In genomic region chr21:45985471-45986315, GRCh38 we compare ENCODE assay signal across 17 cellular contexts. TPM values are rescaled to one million over a fixed set of nuclear protein-coding genes. Genes with fewer than 3 reads are reported as not detected.
DNase-seq lines count a peak whose midpoint lies in the region; ATAC-seq and TF ChIP-seq lines count a peak whose summit lies in the region.
"Had no signal": no experiment of that assay in that cellular context is flagged by ENCODE, and none has a peak within 500 bp of the region (broad histone marks: within the 10 kb centered on the region; RNA-seq: fewer than 3 reads in every experiment).

No MANE protein-coding gene starts in this region.

- DNase-seq in AG04449 (ENCODE audit: low read depth, low spot score): no peak
- no peak for DNase-seq in IMR-90
- DNase-seq in glutamatergic neuron: no peak
- no peak for DNase-seq in LoVo (ENCODE audit: low spot score)
- DNase-seq in EL: no peak
- DNase-seq in RPMI8226: no peak
- DNase-seq: activated CD4-positive, alpha-beta T cell treated with anti-CD3 and anti-CD28 coated beads, Interleukin-2, amount 10 ng/mL, durations not matched to agents 24 days and 14 days; CD4-positive, alpha-beta memory T cell; dermis blood vessel endothelial cell; foreskin melanocyte; NCI-H1092 treated with DMSO at 0.1 percent for 48 hours; NCI-H345; OCI-M1; stimulated activated CD8-positive, alpha-beta memory T cell treated with anti-CD3 and anti-CD28 coated beads, Interleukin-4, amount 100 ng/mL, for 48 hours had no signal

- H3K18ac ChIP-seq in IMR-90 (ENCODE audit: low read depth, low read length): no peak overlapping the region

- H3K27ac ChIP-seq in IMR-90 (ENCODE audit: insufficient read depth, low read length) (peak overlapping the region; percentile 15; the same call in 1 of the 2 replicates), rectal smooth muscle tissue (ENCODE audit: low read depth, low read length) (peak overlapping the region; percentile 95)

- POLR2A ChIA-PET in AG04449 (lab: Yijun Ruan, JAX): interaction anchor here (0.7 kb wide), 1 partner anchor 12 kb away, joined by 3 read pairs; no protein-coding TSS in a partner anchor
- POLR2A ChIA-PET in IMR-90 (lab: Charles Lee; ENCODE audit: unreplicated experiment): no interaction called here

- peaks cover 81% of the 10 kb centered on the region for H4K20me1 ChIP-seq in IMR-90 (ENCODE audit: insufficient read depth, low read length)

- H3K4me1 ChIP-seq in IMR-90 (ENCODE audit: control insufficient read depth, insufficient read depth, low read length): peaks cover 22% of the 10 kb centered on the region
- peaks cover 25% of the 10 kb centered on the region for H3K4me1 ChIP-seq in rectal smooth muscle tissue (ENCODE audit: control insufficient read depth, insufficient read depth, low read length)

- CTCF ChIA-PET in AG04449 (lab: Yijun Ruan, JAX): no interaction called here
- CTCF ChIA-PET in IMR-90 (lab: Yijun Ruan, JAX): no interaction called here

- H3K56ac ChIP-seq in IMR-90 (ENCODE audit: extremely low read depth, insufficient read depth, low read length): no peak overlapping the region

- no peak overlapping the region for H2BK15ac ChIP-seq in IMR-90 (ENCODE audit: low read depth, low read length)

- BruUV-seq in IMR-90 (replicated peaks; lab: Mats Ljungman, UMichigan): no TSS peak

- peak overlapping the region; percentile 58 for H2AFZ ChIP-seq in IMR-90 (replicated peaks; ENCODE audit: low read length, poor library complexity)

- H3K27me3 Mint-ChIP-seq in glutamatergic neuron (ENCODE audit: unreplicated experiment): peaks cover 11% of the 10 kb centered on the region
- H3K27me3 Mint-ChIP-seq: activated naive CD4-positive, alpha-beta T cell treated with anti-CD3 and anti-CD28 coated beads, Interleukin-2, amount 50 U/mL, for 24 hours had no signal

- no peak for TF ChIP-seq CTCF in AG04449 (IDR thresholded peaks at IDR 0.05; ENCODE audit: insufficient read depth, low read length, missing control alignments)
- TF ChIP-seq CTCF in IMR-90 (conservative IDR thresholded peaks at IDR 0.05; ENCODE audit: low read depth, low read length): no peak
- TF ChIP-seq CTCF in glutamatergic neuron (IDR thresholded peaks at IDR 0.05; ENCODE audit: partially characterized antibody, unreplicated experiment): no peak

- H3K4ac ChIP-seq in IMR-90 (ENCODE audit: low read depth, low read length): peak overlapping the region; percentile 36; the same call in 1 of the 2 replicates

- no peaks in the 10 kb centered on the region for H3K9me3 ChIP-seq in IMR-90 (ENCODE audit: control insufficient read depth, insufficient read depth, low read length)

- peak overlapping the region; percentile 89 for H3K23ac ChIP-seq in IMR-90 (ENCODE audit: low read depth, low read length)

- in situ Hi-C loops in IMR-90 (cut with MboI; ENCODE audit: low sequenced_read_pairs): no loop called here

- peaks cover 6% of the 10 kb centered on the region for H3K4me1 Mint-ChIP-seq in glutamatergic neuron (ENCODE audit: low read depth, unreplicated experiment)
- H3K4me1 Mint-ChIP-seq: activated naive CD4-positive, alpha-beta T cell treated with anti-CD3 and anti-CD28 coated beads, Interleukin-2, amount 50 U/mL, for 24 hours had no signal

- peaks cover 3% of the 10 kb centered on the region for H3K9me3 Mint-ChIP-seq in glutamatergic neuron (ENCODE audit: unreplicated experiment)
- H3K9me3 Mint-ChIP-seq: activated CD4-positive, alpha-beta T cell treated with anti-CD3 and anti-CD28 coated beads, Interleukin-2, amount 10 ng/mL, durations not matched to agents 24 days and 14 days; activated naive CD4-positive, alpha-beta T cell treated with anti-CD3 and anti-CD28 coated beads, Interleukin-2, amount 50 U/mL, for 24 hours; CD4-positive, alpha-beta memory T cell had no signal

- H2AK9ac ChIP-seq in IMR-90 (replicated peaks; ENCODE audit: low read depth, low read length, poor library complexity): peak overlapping the region; percentile 76

- dilution Hi-C loops in IMR-90 (cut with HindIII; ENCODE audit: low sequenced_read_pairs, unreplicated experiment): no loop called here

- peaks cover 12% of the 10 kb centered on the region for H3K36me3 Mint-ChIP-seq in glutamatergic neuron (ENCODE audit: unreplicated experiment)
- H3K36me3 Mint-ChIP-seq: CD4-positive, alpha-beta memory T cell had no signal

- no peak overlapping the region for H3K27ac Mint-ChIP-seq in glutamatergic neuron (ENCODE audit: unreplicated experiment)
- H3K27ac Mint-ChIP-seq: activated naive CD4-positive, alpha-beta T cell treated with anti-CD3 and anti-CD28 coated beads, Interleukin-2, amount 50 U/mL, for 24 hours had no signal

- TF ChIP-seq RAD21 in IMR-90 (IDR thresholded peaks at IDR 0.05; ENCODE audit: low read length): no peak

- no peak overlapping the region for H4K91ac ChIP-seq in IMR-90 (ENCODE audit: insufficient read depth, low read depth, low read length)

- peak overlapping the region; percentile 65 for H2BK5ac ChIP-seq in IMR-90 (ENCODE audit: low read depth, low read length, poor library complexity, severe bottlenecking)

- H3K4me2 ChIP-seq in IMR-90 (ENCODE audit: low read depth, low read length): peak overlapping the region; percentile 21; the same call in 1 of the 2 replicates

- H2BK20ac ChIP-seq in IMR-90 (ENCODE audit: low read depth, low read length): no peak overlapping the region

- no peak overlapping the region for H2BK120ac ChIP-seq in IMR-90 (ENCODE audit: low read depth, low read length)

- H3K79me1 ChIP-seq in IMR-90 (ENCODE audit: low read depth in 1 of 2, low read length in 2 of 2): peaks cover 11 to 66% of the 10 kb centered on the region in 2 experiments; a peak in 3 of 4 replicates

- H2AK5ac ChIP-seq in IMR-90 (ENCODE audit: low read depth, low read length): no peak overlapping the region

- ATAC-seq in IMR-90 (ENCODE audit: low read depth) (no peak), GM18517 (IDR thresholded peaks at IDR 0.05; ENCODE audit: unreplicated experiment) (no peak)

- H3K9ac ChIP-seq in IMR-90 (ENCODE audit: low read depth, low read length) (0 out of 2 replicates have a peak overlapping the region, but pooled peaks have one; percentile 68), rectal smooth muscle tissue (ENCODE audit: low read length) (no peak overlapping the region)

- peak overlapping the region; percentile 95 for H3K14ac ChIP-seq in IMR-90 (replicated peaks; ENCODE audit: low read depth, low read length)

- WGBS in IMR-90 (ENCODE audit: extremely low coverage in 2 of 2, insufficient read length in 1 of 2), 2 experiments: 90% methylated on average over 6 of the region's 37 CpGs; no CpG with 5 or more reads in 1 of the 2 experiments

- H4K5ac ChIP-seq in IMR-90 (ENCODE audit: low read depth, low read length): no peak overlapping the region

- intact Hi-C loops in IMR-90 (cut with micrococcal nuclease): no loop called here

- peak overlapping the region; percentile 20 for H3K4me3 Mint-ChIP-seq in glutamatergic neuron (ENCODE audit: unreplicated experiment)
- H3K4me3 Mint-ChIP-seq: activated CD4-positive, alpha-beta T cell treated with anti-CD3 and anti-CD28 coated beads, Interleukin-2, amount 10 ng/mL, durations not matched to agents 24 days and 14 days; activated naive CD4-positive, alpha-beta T cell treated with anti-CD3 and anti-CD28 coated beads, Interleukin-2, amount 50 U/mL, for 24 hours had no signal

- TF ChIP-seq POLR2A in IMR-90 (IDR thresholded peaks at IDR 0.05; ENCODE audit: low read depth, low read length): no peak

- H3K36me3 ChIP-seq in IMR-90 (ENCODE audit: control insufficient read depth, insufficient read depth, low read length): peaks cover 73% of the 10 kb centered on the region
- H3K36me3 ChIP-seq in rectal smooth muscle tissue (ENCODE audit: control insufficient read depth, insufficient read depth, low read length): peaks cover 7% of the 10 kb centered on the region

- H3K27me3 ChIP-seq in IMR-90 (ENCODE audit: control insufficient read depth, insufficient read depth, low read length) (no peaks in the 10 kb centered on the region), rectal smooth muscle tissue (ENCODE audit: control insufficient read depth, insufficient read depth, low read length) (no peaks in the 10 kb centered on the region)

- no peak overlapping the region; a peak in 1 of 4 replicates for H4K8ac ChIP-seq in IMR-90 (ENCODE audit: low read depth in 2 of 2, low read length in 2 of 2)

- H3K9me1 ChIP-seq in IMR-90 (ENCODE audit: insufficient read depth, low read length): peaks cover 12% of the 10 kb centered on the region; the same call in 1 of the 2 replicates

- H3K4me3 ChIP-seq in AG04449 (ENCODE audit: low read depth, low read length) (peak overlapping the region; percentile 27), IMR-90 (ENCODE audit: insufficient read depth, low read depth, low read length) (no peak overlapping the region), rectal smooth muscle tissue (ENCODE audit: low read length) (no peak overlapping the region)

TF ChIP-seq in IMR-90, 13 proteins besides CTCF, POLR2A, EP300 and RAD21:
- no peak for TF ChIP-seq CEBPB (IDR thresholded peaks at IDR 0.05; ENCODE audit: low read depth, low read length)

RNA-seq across cellular contexts. Expression of gene COL6A1, which starts 4.1 kb away (rescaled TPM):
- total RNA-seq in IMR-90 (2012; rRNA removed) (173 and 186 TPM in 2 replicates), glutamatergic neuron (ENCODE audit: unreplicated experiment) (407 TPM)
- 1,556 and 1,578 TPM in 2 replicates for polyA plus RNA-seq in IMR-90 (2012; rRNA removed)
- 1,992 and 3,331 TPM in 2 replicates for polyA plus RNA-seq in IMR-90 (2012; cell fraction: cytosol; rRNA removed)
- 5,237 and 11,886 TPM in 2 replicates for polyA plus RNA-seq in IMR-90 (2012; cell fraction: nucleus; rRNA removed; ENCODE audit: low replicate concordance)
